Comparison of ENCODE assay signal across 9 cellular contexts in genomic region chr17:35256629-35257028, GRCh38. TPM values are rescaled to one million over a fixed set of nuclear protein-coding genes. Genes with fewer than 3 reads are reported as not detected.
A peak's percentile ranks its signal among the peaks of the same experiment; 100 is the strongest.
DNase-seq lines count a peak whose midpoint lies in the region; ATAC-seq and TF ChIP-seq lines count a peak whose summit lies in the region.
"Had no signal": no experiment of that assay in that cellular context is flagged by ENCODE, and none has a peak within 500 bp of the region (broad histone marks: within the 10 kb centered on the region; RNA-seq: fewer than 3 reads in every experiment).

No MANE protein-coding gene starts in this region.

- H3K36me3 ChIP-seq in CD4-positive, CD25-positive, alpha-beta regulatory T cell (ENCODE audit: control insufficient read depth, insufficient read depth, low read length), result peaks cover 77% of the 10 kb centered on the region
- H3K36me3 ChIP-seq in GM23338 (ENCODE audit: insufficient read depth), result no peaks in the 10 kb centered on the region
- no peaks in the 10 kb centered on the region for H3K36me3 ChIP-seq in mesendoderm (ENCODE audit: control insufficient read depth, insufficient read depth, low read length)
- peaks cover 20% of the 10 kb centered on the region for H3K36me3 ChIP-seq in suprapubic skin
- H3K36me3 ChIP-seq: thoracic aorta had no signal

- H3K79me2 ChIP-seq in GM23338 (replicated peaks; ENCODE audit: insufficient read depth), result no peaks in the 10 kb centered on the region
- H3K79me2 ChIP-seq in mesendoderm (ENCODE audit: control insufficient read depth, insufficient read depth, low read length), result no peaks in the 10 kb centered on the region

- H2AFZ ChIP-seq in GM23338, result no peak overlapping the region

- 0 out of 4 replicates have a peak, but pooled peaks have one; percentile 3 to 25 for TF ChIP-seq CTCF in GM23338 (conservative IDR thresholded peaks at IDR 0.05; ENCODE audit: low read depth in 2 of 2)
- TF ChIP-seq CTCF in WTC11 (IDR thresholded peaks at IDR 0.05), result no peak
- TF ChIP-seq CTCF in RWPE1 (conservative IDR thresholded peaks at IDR 0.05; ENCODE audit: low read depth), result no peak
- TF ChIP-seq CTCF in suprapubic skin (IDR thresholded peaks at IDR 0.05), result no peak

- POLR2A ChIA-PET in WTC11 (lab: Charles Lee), result no interaction called here
- POLR2A ChIA-PET in RWPE1 (lab: Yijun Ruan, JAX; ENCODE audit: low non-redundant PET), result interaction anchor here (0.7 to 1.1 kb wide), 2 partner anchors 12 to 14 kb away, joined by 3 to 7 read pairs; partner anchors contain the start of gene SLFN5

- H2BK120ac ChIP-seq in mesendoderm (ENCODE audit: low read depth, low read length), result no peak overlapping the region

- no peak overlapping the region for H2AK5ac ChIP-seq in mesendoderm (ENCODE audit: low read length)

- no peak overlapping the region for H3K4ac ChIP-seq in mesendoderm (ENCODE audit: low read depth, low read length)

- TF ChIP-seq EP300 in suprapubic skin (IDR thresholded peaks at IDR 0.05), result no peak

- WGBS in mesendoderm (ENCODE audit: extremely low coverage, insufficient coverage, low lambda C conversion rate), result no CpG with 5 or more reads among the region's 5 CpGs
- 77% methylated on average over 5 of the region's 5 CpGs for WGBS in suprapubic skin

- H3K23ac ChIP-seq in mesendoderm (ENCODE audit: low read length), result no peak overlapping the region

- H3K9me2 ChIP-seq in GM23338 (ENCODE audit: insufficient read depth), result 0 out of 2 replicates have a peak, but pooled peaks cover 4% of the 10 kb centered on the region

- H3K4me3 ChIP-seq in CD4-positive, CD25-positive, alpha-beta regulatory T cell (ENCODE audit: low read depth, low read length), result no peak overlapping the region
- H3K4me3 ChIP-seq in GM23338, result no peak overlapping the region
- H3K4me3 ChIP-seq in mesendoderm (ENCODE audit: low read length), result no peak overlapping the region
- H3K4me3 ChIP-seq in suprapubic skin, result no peak overlapping the region
- H3K4me3 ChIP-seq: thoracic aorta had no signal

- no peak overlapping the region for H4K5ac ChIP-seq in mesendoderm (ENCODE audit: low read length)

- peak overlapping the region in 3 of 4 donors; percentile 21 to 66 (median 46) for H3K4me3 Mint-ChIP-seq in CD4-positive, CD25-positive, alpha-beta regulatory T cell
- H3K4me3 Mint-ChIP-seq in GM23338 (no peak overlapping the region), WTC11 (no peak overlapping the region)

- peaks cover 0 to 2% (median 0%) of the 10 kb centered on the region in 7 donors for H3K9me3 Mint-ChIP-seq in CD4-positive, CD25-positive, alpha-beta regulatory T cell
- H3K9me3 Mint-ChIP-seq in GM23338 (no peaks in the 10 kb centered on the region), WTC11 (no peaks in the 10 kb centered on the region)

- H3K27me3 Mint-ChIP-seq in CD4-positive, CD25-positive, alpha-beta regulatory T cell, result no peaks in the 10 kb centered on the region
- H3K27me3 Mint-ChIP-seq in GM23338 (ENCODE audit: insufficient read depth, low read depth, poor library complexity), result peaks cover 2% of the 10 kb centered on the region
- H3K27me3 Mint-ChIP-seq in WTC11 (ENCODE audit: low read depth), result peaks cover 3% of the 10 kb centered on the region

- no peak overlapping the region for H2BK5ac ChIP-seq in mesendoderm (ENCODE audit: low read length)

- H3K56ac ChIP-seq in mesendoderm (ENCODE audit: low read length), result no peak overlapping the region

- no peaks in the 10 kb centered on the region for H4K20me1 ChIP-seq in GM23338 (replicated peaks; ENCODE audit: insufficient read depth)

- no peak for DNase-seq in CD4-positive, CD25-positive, alpha-beta regulatory T cell
- peak; percentile 42 for DNase-seq in GM23338 (ENCODE audit: low spot score)
- DNase-seq in WTC11 (ENCODE audit: low spot score), result peak; percentile 18
- DNase-seq in mesendoderm, result peak; percentile 34
- DNase-seq in NCI-H226, result no peak
- DNase-seq in RWPE1 (ENCODE audit: low spot score), result no peak
- no peak for DNase-seq in NCI-H510A treated with DMSO at 0.1 percent for 48 hours (lab: John Stamatoyannopoulos, UW)
- no peak for DNase-seq in suprapubic skin (ENCODE audit: low spot score in 2 of 2)

- no peak overlapping the region for H3K9ac ChIP-seq in mesendoderm (ENCODE audit: low read length)

- peak in 1 of 2 donors; percentile 43 for ATAC-seq in CD4-positive, CD25-positive, alpha-beta regulatory T cell (ENCODE audit: low read depth in 2 of 2)
- ATAC-seq in GM23338 (peak; percentile 66), WTC11 (peak; percentile 71)

- H3K27ac ChIP-seq in CD4-positive, CD25-positive, alpha-beta regulatory T cell (ENCODE audit: insufficient read depth, low read length, poor library complexity, severe bottlenecking), result peak overlapping the region; percentile 47
- H3K27ac ChIP-seq in GM23338 (ENCODE audit: low read depth) (no peak overlapping the region), mesendoderm (ENCODE audit: low read depth, low read length) (no peak overlapping the region), RWPE1 (no peak overlapping the region), suprapubic skin (no peak overlapping the region)
- H3K27ac ChIP-seq: thoracic aorta had no signal

- H3K79me1 ChIP-seq in mesendoderm (ENCODE audit: low read length), result no peaks in the 10 kb centered on the region

- H3K4me2 ChIP-seq in GM23338 (no peak overlapping the region), mesendoderm (ENCODE audit: low read length) (no peak overlapping the region)

- H3K4me1 ChIP-seq in CD4-positive, CD25-positive, alpha-beta regulatory T cell (ENCODE audit: control insufficient read depth, insufficient read depth, low read length, poor library complexity, severe bottlenecking), result peaks cover 80% of the 10 kb centered on the region
- H3K4me1 ChIP-seq in GM23338 (ENCODE audit: insufficient read depth) (no peaks in the 10 kb centered on the region), mesendoderm (ENCODE audit: control insufficient read depth, low read depth, low read length) (no peaks in the 10 kb centered on the region), suprapubic skin (peaks cover 47% of the 10 kb centered on the region)

- no peak overlapping the region for H4K8ac ChIP-seq in mesendoderm (ENCODE audit: low read depth, low read length)

- peaks cover 73% of the 10 kb centered on the region for H3K36me3 Mint-ChIP-seq in CD4-positive, CD25-positive, alpha-beta regulatory T cell
- H3K36me3 Mint-ChIP-seq in GM23338 (ENCODE audit: low read depth) (no peaks in the 10 kb centered on the region), WTC11 (no peaks in the 10 kb centered on the region)

- no peaks in the 10 kb centered on the region for H3F3A ChIP-seq in GM23338 (replicated peaks; ENCODE audit: low read depth)

- CTCF ChIA-PET in WTC11 (lab: Charles Lee) (interaction anchor here (1.0 to 1.5 kb wide), 2 partner anchors 56 to 283 kb away, joined by 5 to 6 read pairs; no protein-coding TSS in a partner anchor), RWPE1 (lab: Yijun Ruan, JAX) (interaction anchor here (0.5 kb wide), 2 partner anchors 276 to 339 kb away, joined by 3 to 4 read pairs; no protein-coding TSS in a partner anchor)

- no peak overlapping the region for H2BK15ac ChIP-seq in mesendoderm (replicated peaks; ENCODE audit: low read depth)

- no peaks in the 10 kb centered on the region for H3K27me3 ChIP-seq in CD4-positive, CD25-positive, alpha-beta regulatory T cell (ENCODE audit: control insufficient read depth, insufficient read depth, low read length)
- no peaks in the 10 kb centered on the region for H3K27me3 ChIP-seq in GM23338 (ENCODE audit: insufficient read depth)
- H3K27me3 ChIP-seq in mesendoderm (ENCODE audit: insufficient read depth, low read length, poor library complexity), result no peaks in the 10 kb centered on the region
- H3K27me3 ChIP-seq in suprapubic skin, result no peaks in the 10 kb centered on the region

- peak overlapping the region; percentile 79 to 89 (median 83) for H3K27ac Mint-ChIP-seq in CD4-positive, CD25-positive, alpha-beta regulatory T cell
- H3K27ac Mint-ChIP-seq in GM23338 (no peak overlapping the region; the same call in 1 of the 2 replicates), WTC11 (no peak overlapping the region)

- H3K9me3 ChIP-seq in CD4-positive, CD25-positive, alpha-beta regulatory T cell (ENCODE audit: control insufficient read depth in 2 of 2, low read length in 2 of 2), result no peaks in the 10 kb centered on the region
- no peaks in the 10 kb centered on the region for H3K9me3 ChIP-seq in suprapubic skin
- H3K9me3 ChIP-seq: thoracic aorta had no signal

- no peak for TF ChIP-seq POLR2A in suprapubic skin (IDR thresholded peaks at IDR 0.05)

- H3K18ac ChIP-seq in mesendoderm (ENCODE audit: low read length), result no peak overlapping the region

- H3K4me1 Mint-ChIP-seq in CD4-positive, CD25-positive, alpha-beta regulatory T cell, result peaks cover 28 to 91% (median 69%) of the 10 kb centered on the region in 4 donors
- H3K4me1 Mint-ChIP-seq in GM23338 (no peaks in the 10 kb centered on the region), WTC11 (0 out of 2 replicates have a peak, but pooled peaks cover 4% of the 10 kb centered on the region)

TF ChIP-seq in WTC11, 78 proteins besides CTCF, POLR2A, EP300 and RAD21:
- TF ChIP-seq USF2 (CRISPR knock-in tag; IDR thresholded peaks at IDR 0.05), result no peak
- no peak for TF ChIP-seq TCF7 (CRISPR knock-in tag; IDR thresholded peaks at IDR 0.05; ENCODE audit: low read depth)

RNA-seq across cellular contexts. Expression of gene SLFN5, which starts 13.8 kb away (rescaled TPM):
- 221 TPM for total RNA-seq in CD4-positive, CD25-positive, alpha-beta regulatory T cell
- polyA plus RNA-seq in CD4-positive, CD25-positive, alpha-beta regulatory T cell, result 100 to 1,000 TPM; 122 to 219 (median 162) TPM
- total RNA-seq in GM23338 (2014; rRNA removed; shearing (Covaris generic)), result 6.4 and 8.5 TPM in 2 replicates
- polyA plus RNA-seq in GM23338 (2016; fragmentation: Nextera tagmentation; extraction: Ambion mirVana), result 1.4 and 1.8 TPM in 2 replicates
- 4.8 to 7.6 TPM (median 6.0 TPM) in 3 replicates for total RNA-seq in WTC11 (2021)
- 2.3 TPM for polyA plus RNA-seq in mesendoderm (2013, experiment 1 of 2)
- 2.0 TPM for polyA plus RNA-seq in mesendoderm (2013, experiment 2 of 2)
- total RNA-seq in suprapubic skin, result 10 to 100 TPM in 2 of 4 donors, 1 to 10 TPM in 2; 4.9 to 17.9 (median 9.1) TPM

Comparison
In these comparisons a context has a peak if more than half of its experiments do, and no peak if none do; other contexts are left out.
1. DNase-seq: peak in GM23338 (single experiment), WTC11 (single experiment) and mesendoderm (single experiment); none in CD4-positive, CD25-positive, alpha-beta regulatory T cell (0 of 3), NCI-H226 (single experiment), RWPE1 (single experiment), NCI-H510A treated with DMSO at 0.1 percent for 48 hours (single experiment) and suprapubic skin (0 of 2).
2. H3K27ac Mint-ChIP-seq: peak in CD4-positive, CD25-positive, alpha-beta regulatory T cell (3 of 3); none in GM23338 (single experiment) and WTC11 (single experiment).
3. H3K4me3 Mint-ChIP-seq: peak in CD4-positive, CD25-positive, alpha-beta regulatory T cell (3 of 4); none in GM23338 (single experiment) and WTC11 (single experiment).
4. CTCF ChIP-seq: peak in GM23338 (2 of 2); none in WTC11 (single experiment), RWPE1 (single experiment) and suprapubic skin (0 of 2).
5. RNA of gene SLFN5, which starts 13.8 kb away (total RNA-seq): 221 TPM in CD4-positive, CD25-positive, alpha-beta regulatory T cell (single experiment); 4.9 to 17.9 TPM in suprapubic skin, 4.8 to 7.6 TPM in WTC11 and 6.4 to 8.5 TPM in GM23338; every median in the first group is over 10 times any median in the second.